In the genomic region with DNA sequence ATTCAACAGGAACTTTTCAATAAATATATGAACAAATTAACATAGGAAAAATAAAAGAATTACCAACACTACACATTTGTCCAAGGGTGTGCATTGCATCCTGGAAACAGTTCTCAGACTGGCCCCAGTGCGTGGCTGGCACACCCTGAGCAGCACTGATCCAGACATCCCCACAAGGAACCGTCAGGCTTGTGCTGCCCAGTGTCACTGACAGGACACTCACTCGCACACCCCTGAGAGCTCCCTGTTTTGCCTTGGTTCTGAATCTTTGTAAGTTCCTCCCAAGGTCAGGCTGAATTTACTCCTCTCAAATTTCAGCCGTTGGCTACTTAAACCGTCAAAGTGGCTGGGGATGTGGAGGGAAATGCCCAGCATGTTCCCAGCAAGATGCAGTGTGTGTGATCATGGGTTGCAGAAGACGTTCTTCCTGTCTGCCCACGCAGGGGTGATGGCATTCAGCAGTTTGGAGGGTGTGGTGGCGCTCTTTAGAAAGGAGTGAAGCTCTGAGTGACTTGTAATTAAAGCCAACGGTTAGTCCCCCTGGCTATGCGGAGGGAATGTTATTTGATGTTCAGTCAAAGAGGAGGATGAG, we compare ENCODE assay signal across 7 cellular contexts. TPM values are rescaled to one million over a fixed set of nuclear protein-coding genes. Genes with fewer than 3 reads are reported as not detected.
DNase-seq lines count a peak whose midpoint lies in the region; TF ChIP-seq lines count a peak whose summit lies in the region.

No MANE protein-coding gene starts in this region.

- no peaks in the 10 kb centered on the region for H3K9me3 ChIP-seq in SJSA1 (replicated peaks)

- peak overlapping the region; percentile 98 for H3K27ac Mint-ChIP-seq in activated naive CD8-positive, alpha-beta T cell
- peak overlapping the region; percentile 88 to 97 (median 94) for H3K27ac Mint-ChIP-seq in immature natural killer cell

- H3K4me1 ChIP-seq in SJSA1 (replicated peaks): peaks cover 82% of the 10 kb centered on the region

- H3K36me3 Mint-ChIP-seq in activated naive CD8-positive, alpha-beta T cell: no peaks in the 10 kb centered on the region
- no peaks in the 10 kb centered on the region for H3K36me3 Mint-ChIP-seq in immature natural killer cell

- peak overlapping the region; percentile 98 for H3K4me3 Mint-ChIP-seq in activated naive CD8-positive, alpha-beta T cell
- H3K4me3 Mint-ChIP-seq in immature natural killer cell: peak overlapping the region; percentile 92 to 100 (median 97)

- H3K36me3 ChIP-seq in SJSA1: no peaks in the 10 kb centered on the region

- peaks cover 76% of the 10 kb centered on the region for H3K4me1 Mint-ChIP-seq in activated naive CD8-positive, alpha-beta T cell (ENCODE audit: low read depth)
- H3K4me1 Mint-ChIP-seq in immature natural killer cell: peaks cover 53 to 55% of the 10 kb centered on the region in 2 donors

- H3K4me3 ChIP-seq in HFF-Myc (replicated peaks; ENCODE audit: low read depth, low read length) (peak overlapping the region; percentile 94), SJSA1 (peak overlapping the region; percentile 47)

- no peaks in the 10 kb centered on the region for H3K27me3 ChIP-seq in SJSA1 (replicated peaks)

- H3K9me3 Mint-ChIP-seq in activated naive CD8-positive, alpha-beta T cell (ENCODE audit: low read depth): no peaks in the 10 kb centered on the region
- H3K9me3 Mint-ChIP-seq in immature natural killer cell: no peaks in the 10 kb centered on the region

- no peaks in the 10 kb centered on the region for H3K27me3 Mint-ChIP-seq in activated naive CD8-positive, alpha-beta T cell
- H3K27me3 Mint-ChIP-seq in immature natural killer cell (ENCODE audit: low read depth in 3 of 3): peaks cover 2 to 19% (median 5%) of the 10 kb centered on the region in 3 donors

- TF ChIP-seq CTCF in HFF-Myc (IDR thresholded peaks at IDR 0.05; ENCODE audit: low read depth, low read length, missing control alignments): no peak

- peak overlapping the region; percentile 96 for H3K27ac ChIP-seq in SJSA1

- DNase-seq in HFF-Myc (ENCODE audit: extremely low read depth, low read depth): no peak
- peak; percentile 73 to 82 for DNase-seq in SJSA1 (ENCODE audit: low read depth in 1 of 2, low spot score in 2 of 2)
- DNase-seq in immature natural killer cell: peak; percentile 43 to 71 (median 62)
- peak; percentile 89 for DNase-seq in stimulated activated CD4-positive, alpha-beta T cell treated with anti-CD3 and anti-CD28 coated beads, Interleukin-15, amount 100 ng/mL, for 24 hours
- no peak for DNase-seq in NCI-H345 treated with DMSO at 0.1 percent for 48 hours (lab: John Stamatoyannopoulos, UW; ENCODE audit: unreplicated experiment)
- no peak for DNase-seq in NK-92 (lab: John Stamatoyannopoulos, UW; ENCODE audit: unreplicated experiment)

RNA-seq across cellular contexts. Expression of gene MT2A, which starts 1.7 kb away (rescaled TPM):
- total RNA-seq in SJSA1 (2014; rRNA removed; shearing (Covaris generic)): 48.4 and 69.6 TPM in 2 replicates
- 100 to 1,000 TPM; 139 to 321 (median 313) TPM for polyA plus RNA-seq in immature natural killer cell

RNA-seq across cellular contexts. Expression of gene MT1E, which starts 15.5 kb away (rescaled TPM):
- 63.9 and 155 TPM in 2 replicates for total RNA-seq in SJSA1 (2014; rRNA removed; shearing (Covaris generic))
- 1 to 10 TPM in 2 of 3 donors, not detected in 1; 1.4 to 2.5 TPM for polyA plus RNA-seq in immature natural killer cell

RNA-seq across cellular contexts. Expression of gene MT3, which starts 20.8 kb away (rescaled TPM):
- total RNA-seq in SJSA1 (2014; rRNA removed; shearing (Covaris generic)): not detected in 2 replicates
- not detected for polyA plus RNA-seq in immature natural killer cell

RNA-seq across cellular contexts. Expression of gene MT1M, which starts 22.3 kb away (rescaled TPM):
- 0.74 and 7.0 TPM in 2 replicates for total RNA-seq in SJSA1 (2014; rRNA removed; shearing (Covaris generic))
- polyA plus RNA-seq in immature natural killer cell: not detected

RNA-seq across cellular contexts. Expression of gene MT1A, which starts 28.4 kb away (rescaled TPM):
- not detected in 2 replicates for total RNA-seq in SJSA1 (2014; rRNA removed; shearing (Covaris generic))
- not detected for polyA plus RNA-seq in immature natural killer cell

Comparison
In these comparisons a context has a peak if more than half of its experiments do, and no peak if none do; other contexts are left out.
1. DNase-seq: peak in SJSA1 (2 of 2), immature natural killer cell (3 of 3) and stimulated activated CD4-positive, alpha-beta T cell treated with anti-CD3 and anti-CD28 coated beads, Interleukin-15, amount 100 ng/mL, for 24 hours (single experiment); none in HFF-Myc (single experiment), NCI-H345 treated with DMSO at 0.1 percent for 48 hours (single experiment) and NK-92 (single experiment).